Comparison of ENCODE assay signal across 35 cellular contexts in genomic region chr6:124753001-124753400, GRCh38.
DNase-seq lines count a peak whose midpoint lies in the region; TF ChIP-seq lines count a peak whose summit lies in the region.
"Had no signal": no experiment of that assay in that cellular context is flagged by ENCODE, and none has a peak within 500 bp of the region (broad histone marks: within the 10 kb centered on the region; RNA-seq: fewer than 3 reads in every experiment).

No MANE protein-coding gene starts in this region.

- no peaks in the 10 kb centered on the region for H3K36me3 Mint-ChIP-seq in chondrocyte (ENCODE audit: low read depth)
- H3K36me3 Mint-ChIP-seq: CD14-positive monocyte; CD4-positive, alpha-beta memory T cell; CD4-positive, CD25-positive, alpha-beta regulatory T cell; CD8-positive, alpha-beta memory T cell; CD8-positive, alpha-beta T cell had no signal

- peaks cover 9% of the 10 kb centered on the region for H3K9me3 Mint-ChIP-seq in chondrocyte (ENCODE audit: low read depth)
- H3K9me3 Mint-ChIP-seq: CD4-positive, alpha-beta T cell; CD8-positive, alpha-beta T cell had no signal

- H3K9me3 ChIP-seq in A673 (ENCODE audit: low read depth, low read length, poor library complexity, severe bottlenecking) (no peaks in the 10 kb centered on the region), HEK293 (ENCODE audit: control insufficient read depth, insufficient read depth, low read depth, low read length) (no peaks in the 10 kb centered on the region), neural cell (ENCODE audit: low read length) (no peaks in the 10 kb centered on the region)
- H3K9me3 ChIP-seq: A549; BE2C; BLaER1; BLaER1 treated with 17β-estradiol and CSF1 and Interleukin-3, amounts not matched to agents 10 nM and 100 nM; Caco-2 had no signal

- BruUV-seq in A673 (replicated peaks; lab: Mats Ljungman, UMichigan): no TSS peak

- CTCF ChIA-PET in A673 (lab: Charles Lee) (no interaction called here), HEK293 (lab: Yijun Ruan, JAX) (interaction anchor here (0.5 kb wide), 1 partner anchor 972 kb away, joined by 3 read pairs; no protein-coding TSS in a partner anchor)

- H3K4me1 ChIP-seq in A673 (ENCODE audit: insufficient read depth, low read length, poor library complexity, severe bottlenecking) (peaks cover 34% of the 10 kb centered on the region), HEK293 (ENCODE audit: control insufficient read depth, insufficient read depth, low read length) (peaks cover 4% of the 10 kb centered on the region; the same call in 1 of the 2 replicates)
- H3K4me1 ChIP-seq: A549, BE2C, Caco-2 had no signal

- no peak overlapping the region for H3K4me3 ChIP-seq in A673 (ENCODE audit: low read depth, low read length, poor library complexity, severe bottlenecking)
- H3K4me3 ChIP-seq in HEK293 (ENCODE audit: low read depth, low read length): no peak overlapping the region
- H3K4me3 ChIP-seq in neural cell (ENCODE audit: low read length): no peak overlapping the region
- H3K4me3 ChIP-seq in retinal pigment epithelial cell (ENCODE audit: low read length): no peak overlapping the region
- H3K4me3 ChIP-seq: A549; BLaER1; BLaER1 treated with 17β-estradiol and CSF1 and Interleukin-3, amounts not matched to agents 10 nM and 100 nM had no signal

- H3K27ac ChIP-seq in A673 (ENCODE audit: low read depth, low read length, poor library complexity, severe bottlenecking) (no peak overlapping the region), HEK293 (ENCODE audit: extremely low read depth, low read depth, low read length) (no peak overlapping the region), neural cell (ENCODE audit: low read length) (peak overlapping the region; percentile 21)
- H3K27ac ChIP-seq: 22Rv1; A549; BLaER1; BLaER1 treated with 17β-estradiol and CSF1 and Interleukin-3, amounts not matched to agents 10 nM and 100 nM; C4-2B had no signal

- H3K27me3 ChIP-seq in A673 (replicated peaks; ENCODE audit: insufficient read depth, low read depth, low read length, poor library complexity): no peaks in the 10 kb centered on the region
- H3K27me3 ChIP-seq in neural cell (ENCODE audit: insufficient read depth, low read depth, low read length): no peaks in the 10 kb centered on the region
- H3K27me3 ChIP-seq: BE2C; BLaER1; BLaER1 treated with 17β-estradiol and CSF1 and Interleukin-3, amounts not matched to agents 10 nM and 100 nM had no signal

- no peak overlapping the region for H3K27ac Mint-ChIP-seq in chondrocyte (ENCODE audit: unreplicated experiment)
- H3K27ac Mint-ChIP-seq: B cell; CD14-positive monocyte; CD4-positive, alpha-beta memory T cell; CD4-positive, alpha-beta T cell; CD4-positive, CD25-positive, alpha-beta regulatory T cell; CD8-positive, alpha-beta memory T cell; CD8-positive, alpha-beta T cell had no signal

- H3K9me2 ChIP-seq in neural cell (ENCODE audit: insufficient read depth, low read length): no peaks in the 10 kb centered on the region

- no peak overlapping the region for H3K9ac ChIP-seq in neural cell (ENCODE audit: low read length)
- H3K9ac ChIP-seq: BLaER1; BLaER1 treated with 17β-estradiol and CSF1 and Interleukin-3, amounts not matched to agents 10 nM and 100 nM had no signal

- no peaks in the 10 kb centered on the region for H3K36me3 ChIP-seq in A673 (ENCODE audit: insufficient read depth, low read length, poor library complexity, severe bottlenecking)
- no peaks in the 10 kb centered on the region for H3K36me3 ChIP-seq in HEK293 (ENCODE audit: control insufficient read depth in 2 of 2, insufficient read depth in 1 of 2, low read length in 2 of 2)
- H3K36me3 ChIP-seq in neural cell (ENCODE audit: insufficient read depth, low read length): no peaks in the 10 kb centered on the region
- H3K36me3 ChIP-seq: BE2C; BLaER1; BLaER1 treated with 17β-estradiol and CSF1 and Interleukin-3, amounts not matched to agents 10 nM and 100 nM had no signal

- no peak overlapping the region for H2AFZ ChIP-seq in neural cell (ENCODE audit: low read depth, low read length)

- H4K20me1 ChIP-seq in neural cell (ENCODE audit: insufficient read depth): no peaks in the 10 kb centered on the region
- H4K20me1 ChIP-seq: BLaER1; BLaER1 treated with 17β-estradiol and CSF1 and Interleukin-3, amounts not matched to agents 10 nM and 100 nM had no signal

- H3K4me3 Mint-ChIP-seq in chondrocyte (ENCODE audit: unreplicated experiment): no peak overlapping the region
- H3K4me3 Mint-ChIP-seq: B cell; CD14-positive monocyte; CD4-positive, alpha-beta memory T cell; CD4-positive, alpha-beta T cell; CD4-positive, CD25-positive, alpha-beta regulatory T cell; CD8-positive, alpha-beta memory T cell; CD8-positive, alpha-beta T cell had no signal

- POLR2A ChIA-PET in A673 (lab: Charles Lee; ENCODE audit: low non-redundant PET) (no interaction called here), HEK293 (lab: Yijun Ruan, JAX) (no interaction called here)

- intact Hi-C loops in A673 (cut with micrococcal nuclease; ENCODE audit: unreplicated experiment): no loop called here

- no peak overlapping the region for H3K4me2 ChIP-seq in neural cell (ENCODE audit: low read length)
- H3K4me2 ChIP-seq: A549; BLaER1; BLaER1 treated with 17β-estradiol and CSF1 and Interleukin-3, amounts not matched to agents 10 nM and 100 nM had no signal

- H3K79me2 ChIP-seq in neural cell (replicated peaks; ENCODE audit: insufficient read depth, low read length): no peaks in the 10 kb centered on the region

- no peaks in the 10 kb centered on the region for H3K4me1 Mint-ChIP-seq in chondrocyte (ENCODE audit: low read depth)
- H3K4me1 Mint-ChIP-seq: B cell; CD14-positive monocyte; CD4-positive, alpha-beta memory T cell; CD4-positive, CD25-positive, alpha-beta regulatory T cell; CD8-positive, alpha-beta memory T cell had no signal

- DNase-seq in A673 (ENCODE audit: low spot score) (peak; percentile 23), retinal pigment epithelial cell (ENCODE audit: low read depth) (peak; percentile 25), H4 (ENCODE audit: low spot score) (no peak), chondrocyte (ENCODE audit: low spot score) (no peak), HuH-7 (ENCODE audit: low spot score) (no peak)
- DNase-seq in stimulated activated CD4-positive, alpha-beta T cell treated with anti-CD3 and anti-CD28 coated beads, Interleukin-12 subunit alpha, Interleukin-12 subunit beta, amount 100 ng/mL, for 4 hours: no peak
- DNase-seq: 8988T; ACHN; AML-193; BE2C; C1 segment of cervical spinal cord; Caco-2; Calu3; CD4-positive, alpha-beta memory T cell; CD4-positive, alpha-beta T cell; CD4-positive, CD25-positive, alpha-beta regulatory T cell; CD8-positive, alpha-beta memory T cell; CD8-positive, alpha-beta T cell; COR-L47; DMS 273 treated with DMSO at 0.1 percent for 48 hours; DMS153; DMS53; DMS79; DMS79 treated with DMSO at 0.1 percent for 48 hours; DND-41; EL had no signal

- no peaks in the 10 kb centered on the region for H3K27me3 Mint-ChIP-seq in chondrocyte (ENCODE audit: low read depth)
- H3K27me3 Mint-ChIP-seq: B cell; CD4-positive, alpha-beta memory T cell; CD4-positive, alpha-beta T cell; CD4-positive, CD25-positive, alpha-beta regulatory T cell; CD8-positive, alpha-beta memory T cell had no signal

- TF ChIP-seq RAD21 in neural cell (conservative IDR thresholded peaks at IDR 0.05): no peak

- no peak for TF ChIP-seq EP300 in neural cell (conservative IDR thresholded peaks at IDR 0.05; ENCODE audit: poor library complexity, severe bottlenecking)

- no peak for TF ChIP-seq CTCF in A673 (conservative IDR thresholded peaks at IDR 0.05; ENCODE audit: low read depth, low read length)
- no peak for TF ChIP-seq CTCF in HEK293 (tag by site-specific recombination; IDR thresholded peaks at IDR 0.05)
- TF ChIP-seq CTCF in neural cell (IDR thresholded peaks at IDR 0.05; ENCODE audit: poor library complexity, severe bottlenecking): no peak
- no peak for TF ChIP-seq CTCF in retinal pigment epithelial cell (conservative IDR thresholded peaks at IDR 0.05; ENCODE audit: low read depth, low read length)
- no peak for TF ChIP-seq CTCF in chondrocyte (IDR thresholded peaks at IDR 0.05)

- H3F3A ChIP-seq in neural cell (ENCODE audit: insufficient read depth, low read length, poor library complexity, severe bottlenecking): no peaks in the 10 kb centered on the region

TF ChIP-seq in HEK293, 187 proteins besides CTCF, POLR2A, EP300 and RAD21 (continues in another document):
- TF ChIP-seq ZNF596 (tag by site-specific recombination; IDR thresholded peaks at IDR 0.05) (no peak), ZNF510 (tag by site-specific recombination; IDR thresholded peaks at IDR 0.05; ENCODE audit: insufficient replicate concordance) (no peak), ZFP37 (tag by site-specific recombination; IDR thresholded peaks at IDR 0.05) (no peak), ZNF26 (tag by site-specific recombination; IDR thresholded peaks at IDR 0.05) (no peak)

TF ChIP-seq in neural cell, 6 proteins besides CTCF, POLR2A, EP300 and RAD21 (continues in another document):
- no peak for TF ChIP-seq EZH2 (IDR thresholded peaks at IDR 0.05; ENCODE audit: borderline replicate concordance, insufficient read depth, low read length, poor library complexity, severe bottlenecking)
- no peak for TF ChIP-seq MXI1 (conservative IDR thresholded peaks at IDR 0.05; ENCODE audit: poor library complexity, severe bottlenecking)
- TF ChIP-seq, protein P1, sequence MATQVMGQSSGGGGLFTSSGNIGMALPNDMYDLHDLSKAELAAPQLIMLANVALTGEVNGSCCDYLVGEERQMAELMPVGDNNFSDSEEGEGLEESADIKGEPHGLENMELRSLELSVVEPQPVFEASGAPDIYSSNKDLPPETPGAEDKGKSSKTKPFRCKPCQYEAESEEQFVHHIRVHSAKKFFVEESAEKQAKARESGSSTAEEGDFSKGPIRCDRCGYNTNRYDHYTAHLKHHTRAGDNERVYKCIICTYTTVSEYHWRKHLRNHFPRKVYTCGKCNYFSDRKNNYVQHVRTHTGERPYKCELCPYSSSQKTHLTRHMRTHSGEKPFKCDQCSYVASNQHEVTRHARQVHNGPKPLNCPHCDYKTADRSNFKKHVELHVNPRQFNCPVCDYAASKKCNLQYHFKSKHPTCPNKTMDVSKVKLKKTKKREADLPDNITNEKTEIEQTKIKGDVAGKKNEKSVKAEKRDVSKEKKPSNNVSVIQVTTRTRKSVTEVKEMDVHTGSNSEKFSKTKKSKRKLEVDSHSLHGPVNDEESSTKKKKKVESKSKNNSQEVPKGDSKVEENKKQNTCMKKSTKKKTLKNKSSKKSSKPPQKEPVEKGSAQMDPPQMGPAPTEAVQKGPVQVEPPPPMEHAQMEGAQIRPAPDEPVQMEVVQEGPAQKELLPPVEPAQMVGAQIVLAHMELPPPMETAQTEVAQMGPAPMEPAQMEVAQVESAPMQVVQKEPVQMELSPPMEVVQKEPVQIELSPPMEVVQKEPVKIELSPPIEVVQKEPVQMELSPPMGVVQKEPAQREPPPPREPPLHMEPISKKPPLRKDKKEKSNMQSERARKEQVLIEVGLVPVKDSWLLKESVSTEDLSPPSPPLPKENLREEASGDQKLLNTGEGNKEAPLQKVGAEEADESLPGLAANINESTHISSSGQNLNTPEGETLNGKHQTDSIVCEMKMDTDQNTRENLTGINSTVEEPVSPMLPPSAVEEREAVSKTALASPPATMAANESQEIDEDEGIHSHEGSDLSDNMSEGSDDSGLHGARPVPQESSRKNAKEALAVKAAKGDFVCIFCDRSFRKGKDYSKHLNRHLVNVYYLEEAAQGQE (IDR thresholded peaks at IDR 0.05; ENCODE audit: borderline replicate concordance): no peak
- no peak for TF ChIP-seq TAF1 (IDR thresholded peaks at IDR 0.05; ENCODE audit: low read depth)
- TF ChIP-seq POLR2AphosphoS5 (IDR thresholded peaks at IDR 0.05): no peak

Comparison
In these comparisons a context has a peak if more than half of its experiments do, and no peak if none do; other contexts are left out.
1. DNase-seq: peak in A673 (single experiment) and retinal pigment epithelial cell (single experiment); none in stimulated activated CD4-positive, alpha-beta T cell treated with anti-CD3 and anti-CD28 coated beads, Interleukin-12 subunit alpha, Interleukin-12 subunit beta, amount 100 ng/mL, for 4 hours (single experiment), H4 (single experiment), chondrocyte (single experiment) and HuH-7 (single experiment).